15 cellular contexts compared by ENCODE assay signal in the genomic region with DNA sequence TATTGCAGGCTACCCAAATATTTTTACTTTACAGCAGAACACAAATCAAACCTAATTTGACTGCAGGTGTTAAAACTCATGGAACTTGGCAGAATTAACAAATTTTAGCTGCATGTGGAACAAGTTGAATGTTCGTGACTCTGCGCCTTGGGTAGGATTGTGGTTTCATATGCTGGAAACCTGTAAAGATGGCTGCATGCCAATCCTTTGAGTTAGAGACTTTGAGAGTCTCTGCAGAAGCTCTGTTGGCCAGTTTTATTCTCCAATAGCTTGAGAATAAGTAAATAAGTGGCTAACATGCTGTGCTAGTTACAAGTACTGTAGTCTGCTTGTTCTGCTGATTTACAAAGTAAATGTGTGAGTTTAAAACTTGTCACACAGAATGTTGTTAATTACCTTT.
DNase-seq lines count a peak whose midpoint lies in the region; ATAC-seq, FAIRE-seq and TF ChIP-seq lines count a peak whose summit lies in the region.
"Had no signal": no experiment of that assay in that cellular context is flagged by ENCODE, and none has a peak within 500 bp of the region (broad histone marks: within the 10 kb centered on the region; RNA-seq: fewer than 3 reads in every experiment).

No MANE protein-coding gene starts in this region.

- TF ChIP-seq CTCF in bronchial epithelial cell (IDR thresholded peaks at IDR 0.05; ENCODE audit: insufficient read depth, low read length, severe bottlenecking) (no peak), heart left ventricle (IDR thresholded peaks at IDR 0.05) (no peak)

- no peaks in the 10 kb centered on the region for H3K36me3 Mint-ChIP-seq in CD4-positive, CD25-positive, alpha-beta regulatory T cell
- H3K36me3 Mint-ChIP-seq: activated naive CD4-positive, alpha-beta T cell treated with anti-CD3 and anti-CD28 coated beads, Interleukin-2, amount 50 U/mL, for 72 hours had no signal

- no peak overlapping the region for H3K27ac Mint-ChIP-seq in CD4-positive, CD25-positive, alpha-beta regulatory T cell
- H3K27ac Mint-ChIP-seq: activated naive CD4-positive, alpha-beta T cell treated with anti-CD3 and anti-CD28 coated beads, Interleukin-2, amount 50 U/mL, for 72 hours had no signal

- H3K27me3 Mint-ChIP-seq in CD4-positive, CD25-positive, alpha-beta regulatory T cell = no peaks in the 10 kb centered on the region

- no peak overlapping the region for H3K4me3 ChIP-seq in CD4-positive, CD25-positive, alpha-beta regulatory T cell (ENCODE audit: low read depth, low read length)
- H3K4me3 ChIP-seq in bronchial epithelial cell (ENCODE audit: low read depth, low read length) (no peak overlapping the region), heart left ventricle (no peak overlapping the region)
- H3K4me3 ChIP-seq: coronary artery had no signal

- no peaks in the 10 kb centered on the region for H3K4me1 Mint-ChIP-seq in CD4-positive, CD25-positive, alpha-beta regulatory T cell

- H3K4me3 Mint-ChIP-seq in CD4-positive, CD25-positive, alpha-beta regulatory T cell = no peak overlapping the region

- intact Hi-C loops in heart left ventricle (cut with DNase I) = no loop called here

- no peak for FAIRE-seq in bronchial epithelial cell (lab: Jason Lieb, UNC)
- FAIRE-seq: small intestine had no signal

- DNase-seq in CD4-positive, CD25-positive, alpha-beta regulatory T cell = peak in 2 of 3 donors; percentile 9 to 32
- DNase-seq in GDM1 (lab: John Stamatoyannopoulos, UW) (peak; percentile 29), NCI-H446 treated with DMSO at 0.1 percent for 48 hours (lab: John Stamatoyannopoulos, UW) (peak; percentile 60), bronchial epithelial cell (ENCODE audit: low read depth) (peak; percentile 20), SIG-M5 (lab: John Stamatoyannopoulos, UW) (no peak), heart left ventricle (no peak), GM19238 (ENCODE audit: insufficient read length, low spot score) (no peak)
- DNase-seq: activated CD4-positive, alpha-beta T cell treated with anti-CD3 and anti-CD28 coated beads for 48 hours; BE2C; NCI-H1694 treated with DMSO at 0.1 percent for 48 hours; small intestine; SW 1271 had no signal

- H3K9me3 Mint-ChIP-seq in CD4-positive, CD25-positive, alpha-beta regulatory T cell = no peaks in the 10 kb centered on the region

- TF ChIP-seq POLR2A in heart left ventricle (IDR thresholded peaks at IDR 0.05) = no peak

- peaks cover 7% of the 10 kb centered on the region for H3K27me3 ChIP-seq in CD4-positive, CD25-positive, alpha-beta regulatory T cell (ENCODE audit: control insufficient read depth, insufficient read depth, low read length)
- H3K27me3 ChIP-seq in bronchial epithelial cell (ENCODE audit: control insufficient read depth, insufficient read depth, low read length) (no peaks in the 10 kb centered on the region), heart left ventricle (no peaks in the 10 kb centered on the region)
- H3K27me3 ChIP-seq: BE2C had no signal

- no peaks in the 10 kb centered on the region for H3K36me3 ChIP-seq in CD4-positive, CD25-positive, alpha-beta regulatory T cell (ENCODE audit: control insufficient read depth, insufficient read depth, low read length)
- no peaks in the 10 kb centered on the region for H3K36me3 ChIP-seq in bronchial epithelial cell (ENCODE audit: control insufficient read depth, insufficient read depth, low read length)
- no peaks in the 10 kb centered on the region for H3K36me3 ChIP-seq in heart left ventricle
- H3K36me3 ChIP-seq: BE2C had no signal

- no peaks in the 10 kb centered on the region for H3K4me1 ChIP-seq in CD4-positive, CD25-positive, alpha-beta regulatory T cell (ENCODE audit: control insufficient read depth, insufficient read depth, low read length, poor library complexity, severe bottlenecking)
- peaks cover 0 to 3% (median 0%) of the 10 kb centered on the region in 12 donors for H3K4me1 ChIP-seq in heart left ventricle

- WGBS in heart left ventricle, 4 donors = 71 to 83% (median 81%) methylated on average over 2 of the region's 2 CpGs

- ATAC-seq in CD4-positive, CD25-positive, alpha-beta regulatory T cell (ENCODE audit: low read depth in 2 of 2) = peak in 1 of 2 donors; percentile 48
- no peak for ATAC-seq in GM21526 (IDR thresholded peaks at IDR 0.05; ENCODE audit: low FRiP score, unreplicated experiment)
- no peak for ATAC-seq in heart left ventricle
- ATAC-seq: activated naive CD4-positive, alpha-beta T cell treated with anti-CD3 and anti-CD28 coated beads, Interleukin-2, amount 50 U/mL, for 72 hours had no signal

- H3K27ac ChIP-seq in CD4-positive, CD25-positive, alpha-beta regulatory T cell (ENCODE audit: insufficient read depth, low read length, poor library complexity, severe bottlenecking) = no peak overlapping the region
- no peak overlapping the region for H3K27ac ChIP-seq in heart left ventricle
- H3K27ac ChIP-seq: coronary artery had no signal

- no peaks in the 10 kb centered on the region for H3K9me3 ChIP-seq in CD4-positive, CD25-positive, alpha-beta regulatory T cell (ENCODE audit: control insufficient read depth in 2 of 2, low read length in 2 of 2)
- no peaks in the 10 kb centered on the region for H3K9me3 ChIP-seq in heart left ventricle
- H3K9me3 ChIP-seq: BE2C had no signal

Comparison
In these comparisons a context has a peak if more than half of its experiments do, and no peak if none do; other contexts are left out.
1. DNase-seq: peak in CD4-positive, CD25-positive, alpha-beta regulatory T cell (2 of 3), GDM1 (single experiment), NCI-H446 treated with DMSO at 0.1 percent for 48 hours (single experiment) and bronchial epithelial cell (single experiment); none in SIG-M5 (single experiment), heart left ventricle (0 of 5) and GM19238 (single experiment).